In genomic region chr2:159094173-159094737, GRCh38 we compare ENCODE assay signal across 9 cellular contexts.
A peak's percentile ranks its signal among the peaks of the same experiment; 100 is the strongest.
DNase-seq lines count a peak whose midpoint lies in the region; ATAC-seq and TF ChIP-seq lines count a peak whose summit lies in the region.
"Had no signal": no experiment of that assay in that cellular context is flagged by ENCODE, and none has a peak within 500 bp of the region (broad histone marks: within the 10 kb centered on the region; RNA-seq: fewer than 3 reads in every experiment).

No MANE protein-coding gene starts in this region.

- H4K20me1 ChIP-seq in PC-9 (ENCODE audit: insufficient read depth), result no peaks in the 10 kb centered on the region

- 68 to 77% (median 71%) methylated on average over 7 to 10 of the region's 10 CpGs for WGBS in stomach, 5 donors

- no peaks in the 10 kb centered on the region for H3K27me3 ChIP-seq in breast epithelium
- H3K27me3 ChIP-seq in left lung, result no peaks in the 10 kb centered on the region
- no peaks in the 10 kb centered on the region for H3K27me3 ChIP-seq in stomach
- no peaks in the 10 kb centered on the region for H3K27me3 ChIP-seq in PC-9 (ENCODE audit: insufficient read depth, low read depth)

- TF ChIP-seq EP300 in stomach (IDR thresholded peaks at IDR 0.05), result no peak

- H3K27ac Mint-ChIP-seq in HFFc6, result peak overlapping the region; percentile 79
- H3K27ac Mint-ChIP-seq: activated T-helper 1 cell treated with anti-CD3 and anti-CD28 coated beads, Interleukin-12 subunit alpha, Interleukin-12 subunit beta, Interleukin-2, Interleukin-4 antibody, amounts not matched to agents 30 ng/mL and 10 ng/mL and 1 ng/mL, durations not matched to agents 14 hours and 24 hours and 36 hours had no signal

- H3K4me3 ChIP-seq in breast epithelium, result no peak overlapping the region
- H3K4me3 ChIP-seq in left lung, result no peak overlapping the region
- no peak overlapping the region for H3K4me3 ChIP-seq in stomach
- no peak overlapping the region for H3K4me3 ChIP-seq in PC-9

- CTCF ChIA-PET in PC-9 (lab: Charles Lee), result no interaction called here

- no peak overlapping the region for H2AFZ ChIP-seq in PC-9

- H3K9me2 ChIP-seq in PC-9 (ENCODE audit: insufficient read depth), result no peaks in the 10 kb centered on the region

- POLR2A ChIA-PET in PC-9 (lab: Charles Lee; ENCODE audit: unreplicated experiment), result no interaction called here

- H3K36me3 ChIP-seq in breast epithelium, result no peaks in the 10 kb centered on the region
- H3K36me3 ChIP-seq in left lung, result no peaks in the 10 kb centered on the region
- H3K36me3 ChIP-seq in stomach, result peaks cover 0 to 4% (median 0%) of the 10 kb centered on the region in 4 donors
- peaks cover 9% of the 10 kb centered on the region for H3K36me3 ChIP-seq in PC-9 (ENCODE audit: low read depth)

- H3K4me2 ChIP-seq in PC-9, result no peak overlapping the region

- intact Hi-C loops in breast epithelium (cut with DNase I; ENCODE audit: low total_unique reads) (no loop called here), left lung (cut with DNase I) (no loop called here), stomach (cut with DNase I; ENCODE audit: low total_unique reads) (no loop called here), PC-9 (cut with micrococcal nuclease; ENCODE audit: unreplicated experiment) (no loop called here)

- peaks cover 2% of the 10 kb centered on the region for H3K27me3 Mint-ChIP-seq in HFFc6 (ENCODE audit: insufficient read depth)

- TF ChIP-seq POLR2A in breast epithelium (IDR thresholded peaks at IDR 0.05), result no peak
- no peak for TF ChIP-seq POLR2A in stomach (IDR thresholded peaks at IDR 0.05)

- peaks cover 20% of the 10 kb centered on the region for H3K79me2 ChIP-seq in PC-9 (ENCODE audit: low read depth)

- BruUV-seq in PC-9 (replicated peaks; lab: Mats Ljungman, UMichigan), result no TSS peak

- peaks cover 41% of the 10 kb centered on the region for H3F3A ChIP-seq in PC-9 (ENCODE audit: insufficient read depth, low read depth)

- ATAC-seq in left lung (peak; percentile 19), GM19467 (IDR thresholded peaks at IDR 0.05; ENCODE audit: unreplicated experiment) (no peak), HG02884 (IDR thresholded peaks at IDR 0.05; ENCODE audit: unreplicated experiment) (no peak)

- peaks cover 17% of the 10 kb centered on the region for H3K9me3 Mint-ChIP-seq in HFFc6

- TF ChIP-seq CTCF in HFFc6 (IDR thresholded peaks at IDR 0.05), result no peak
- no peak for TF ChIP-seq CTCF in breast epithelium (IDR thresholded peaks at IDR 0.05)
- no peak for TF ChIP-seq CTCF in left lung (IDR thresholded peaks at IDR 0.05)
- no peak for TF ChIP-seq CTCF in stomach (IDR thresholded peaks at IDR 0.05)
- TF ChIP-seq CTCF in PC-9 (conservative IDR thresholded peaks at IDR 0.05), result no peak

- peaks cover 25 to 57% of the 10 kb centered on the region in 2 donors for H3K4me1 ChIP-seq in breast epithelium
- H3K4me1 ChIP-seq in left lung, result peaks cover 43 to 66% of the 10 kb centered on the region in 2 donors
- peaks cover 29 to 74% (median 52%) of the 10 kb centered on the region in 4 donors for H3K4me1 ChIP-seq in stomach
- peaks cover 44% of the 10 kb centered on the region for H3K4me1 ChIP-seq in PC-9 (replicated peaks; ENCODE audit: insufficient read depth)

- peak; percentile 74 for DNase-seq in HFFc6
- DNase-seq in breast epithelium (ENCODE audit: low spot score in 2 of 2), result peak; percentile 67 to 73
- peak in 1 of 2 donors; percentile 51 for DNase-seq in left lung
- DNase-seq in stomach, result no peak
- no peak for DNase-seq in PC-9
- DNase-seq in hippocampal formation (lab: John Stamatoyannopoulos, UW), result no peak

- peaks cover 83% of the 10 kb centered on the region for H3K4me1 Mint-ChIP-seq in HFFc6 (ENCODE audit: low read depth)

- H3K36me3 Mint-ChIP-seq in HFFc6 (ENCODE audit: low read depth), result peaks cover 16% of the 10 kb centered on the region

- H3K9me3 ChIP-seq in breast epithelium (peaks cover 0 to 4% of the 10 kb centered on the region in 2 donors), left lung (peaks cover 0 to 13% of the 10 kb centered on the region in 2 donors), stomach (peaks cover 0 to 13% (median 5%) of the 10 kb centered on the region in 4 donors), PC-9 (ENCODE audit: insufficient read depth, low read depth) (peaks cover 17% of the 10 kb centered on the region; the same call in 1 of the 2 replicates)

- peak overlapping the region; percentile 84 to 90 for H3K27ac ChIP-seq in breast epithelium
- H3K27ac ChIP-seq in left lung, result peak overlapping the region; percentile 59 to 77
- H3K27ac ChIP-seq in stomach, result peak overlapping the region; percentile 21 to 80 (median 69)
- H3K27ac ChIP-seq in PC-9, result no peak overlapping the region

- peak overlapping the region; percentile 28; the same call in 1 of the 2 replicates for H3K4me3 Mint-ChIP-seq in HFFc6
- H3K4me3 Mint-ChIP-seq: activated T-helper 1 cell treated with anti-CD3 and anti-CD28 coated beads, Interleukin-12 subunit alpha, Interleukin-12 subunit beta, Interleukin-2, Interleukin-4 antibody, amounts not matched to agents 30 ng/mL and 10 ng/mL and 1 ng/mL, durations not matched to agents 14 hours and 24 hours and 36 hours had no signal

Comparison
In these comparisons a context has a peak if more than half of its experiments do, and no peak if none do; other contexts are left out.
1. DNase-seq: peak in HFFc6 (single experiment) and breast epithelium (2 of 2); none in stomach (single experiment), PC-9 (0 of 2) and hippocampal formation (0 of 2).